ENCODE assay signal across 17 cellular contexts in the genomic region with DNA sequence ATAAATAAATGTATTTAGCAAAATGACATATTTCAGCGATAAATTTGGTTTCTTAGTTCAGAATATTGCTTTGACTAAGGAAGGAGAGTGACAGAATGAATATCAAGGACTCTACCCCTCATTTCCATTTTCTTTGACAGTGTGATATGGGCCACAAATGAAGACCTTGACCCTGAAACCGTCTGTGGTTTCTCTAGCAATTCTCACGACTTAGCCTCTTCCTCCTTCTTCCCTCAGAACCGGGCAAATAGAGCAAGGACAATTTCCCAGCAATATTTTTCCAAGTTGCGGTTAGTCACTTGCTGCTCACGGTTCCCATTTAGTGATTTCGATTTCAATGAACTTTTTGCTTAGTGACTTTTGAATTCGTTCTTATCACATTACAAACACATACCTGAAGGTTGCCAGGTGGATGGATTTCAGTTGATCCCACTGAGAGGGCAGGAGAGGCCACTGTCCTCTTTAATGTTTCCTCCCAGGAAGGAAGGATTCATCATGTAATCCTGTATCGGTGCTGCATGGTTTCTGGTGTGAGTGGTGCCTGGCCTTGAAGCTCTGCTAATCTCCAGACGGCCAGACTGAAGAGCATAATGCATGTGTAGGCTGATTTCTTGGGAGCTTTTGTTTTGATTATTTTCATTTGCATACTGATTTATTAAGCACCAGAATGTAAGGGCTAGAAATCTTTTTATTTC.
DNase-seq lines count a peak whose midpoint lies in the region; ATAC-seq and TF ChIP-seq lines count a peak whose summit lies in the region.
"Had no signal": no experiment of that assay in that cellular context is flagged by ENCODE, and none has a peak within 500 bp of the region (broad histone marks: within the 10 kb centered on the region; RNA-seq: fewer than 3 reads in every experiment).

No MANE protein-coding gene starts in this region.

- TF ChIP-seq CTCF in adrenal gland (IDR thresholded peaks at IDR 0.05) (no peak), nephron (IDR thresholded peaks at IDR 0.05; ENCODE audit: unreplicated experiment in 3 of 3) (no peak)

- H3K27me3 Mint-ChIP-seq in nephron (ENCODE audit: low read depth): no peaks in the 10 kb centered on the region

- H3K27ac Mint-ChIP-seq in nephron: peak overlapping the region; percentile 5 to 41 (median 37)
- H3K27ac Mint-ChIP-seq: activated T-helper 2 cell treated with anti-CD3 and anti-CD28 coated beads, Interferon-gamma antibody, Interleukin-2, Interleukin-4, amounts not matched to agents 10 μg/mL and 5 μg/mL and 100 μg/mL, durations not matched to agents 14 hours and 24 hours and 36 hours; T-helper 1 cell treated with Interleukin-12 subunit alpha and Interleukin-12 subunit beta and Interleukin-4 antibody, amounts not matched to agents 30 μg/mL and 1 μg/mL, for 36 hours had no signal

- DNase-seq in GF-D8 (lab: John Stamatoyannopoulos, UW) (peak; percentile 20), MV-4-11 (lab: John Stamatoyannopoulos, UW) (peak; percentile 74), adrenal gland (peak in 6 of 7 donors; percentile 43 to 60 (median 48)), DMS 273 treated with DMSO at 0.1 percent for 48 hours (lab: John Stamatoyannopoulos, UW) (no peak)
- DNase-seq: activated CD4-positive, alpha-beta T cell treated with anti-CD3 and anti-CD28 coated beads for 48 hours; dorsolateral prefrontal cortex; hippocampal formation; left lung; NCI-H446; tibial artery had no signal

- TF ChIP-seq POLR2A in adrenal gland (IDR thresholded peaks at IDR 0.05): no peak

- WGBS in adrenal gland, 4 donors: 22 to 30% (median 28%) methylated on average over 8 to 10 of the region's 10 CpGs

- H3K27ac ChIP-seq in adrenal gland: peak overlapping the region in 3 of 5 donors; percentile 7 to 62 (median 45)
- H3K27ac ChIP-seq: dorsolateral prefrontal cortex, KMS-11, left lung, tibial artery had no signal

- H3K9me3 Mint-ChIP-seq in nephron: no peaks in the 10 kb centered on the region
- H3K9me3 Mint-ChIP-seq: activated T-helper 2 cell treated with anti-CD3 and anti-CD28 coated beads, Interferon-gamma antibody, Interleukin-2, Interleukin-4, amounts not matched to agents 10 μg/mL and 5 μg/mL and 100 μg/mL, durations not matched to agents 14 hours and 24 hours and 36 hours had no signal

- peaks cover 12% of the 10 kb centered on the region for H3K36me3 Mint-ChIP-seq in nephron (ENCODE audit: low read depth)

- peaks cover 53% of the 10 kb centered on the region for H3K4me1 Mint-ChIP-seq in nephron

- no peak overlapping the region for H3K4me3 ChIP-seq in adrenal gland
- H3K4me3 ChIP-seq: dorsolateral prefrontal cortex, left lung, tibial artery had no signal

- no peak overlapping the region for H3K4me3 Mint-ChIP-seq in nephron
- H3K4me3 Mint-ChIP-seq: T-helper 1 cell treated with Interleukin-12 subunit alpha and Interleukin-12 subunit beta and Interleukin-4 antibody, amounts not matched to agents 30 μg/mL and 1 μg/mL, for 36 hours had no signal

- H3K27me3 ChIP-seq in adrenal gland: no peaks in the 10 kb centered on the region
- H3K27me3 ChIP-seq: dorsolateral prefrontal cortex, left lung, tibial artery had no signal

- peaks cover 5 to 18% of the 10 kb centered on the region in 2 donors for H3K4me1 ChIP-seq in adrenal gland (replicated peaks in 1 of 2)
- H3K4me1 ChIP-seq: tibial artery had no signal

- H3K36me3 ChIP-seq in adrenal gland (replicated peaks in 1 of 2): no peaks in the 10 kb centered on the region
- H3K36me3 ChIP-seq: left lung, tibial artery had no signal

- no peak for ATAC-seq in GM21825 (IDR thresholded peaks at IDR 0.05; ENCODE audit: unreplicated experiment)
- ATAC-seq in HG02571 (IDR thresholded peaks at IDR 0.05; ENCODE audit: unreplicated experiment): no peak
- ATAC-seq in HG03432 (IDR thresholded peaks at IDR 0.05; ENCODE audit: unreplicated experiment): no peak
- ATAC-seq: left lung had no signal

- no peaks in the 10 kb centered on the region for H3K9me3 ChIP-seq in adrenal gland (replicated peaks in 1 of 3)
- H3K9me3 ChIP-seq: left lung, tibial artery had no signal

- intact Hi-C loops in adrenal gland (cut with DNase I): no loop called here
